Comparison of ENCODE assay signal across 36 cellular contexts in the genomic region with DNA sequence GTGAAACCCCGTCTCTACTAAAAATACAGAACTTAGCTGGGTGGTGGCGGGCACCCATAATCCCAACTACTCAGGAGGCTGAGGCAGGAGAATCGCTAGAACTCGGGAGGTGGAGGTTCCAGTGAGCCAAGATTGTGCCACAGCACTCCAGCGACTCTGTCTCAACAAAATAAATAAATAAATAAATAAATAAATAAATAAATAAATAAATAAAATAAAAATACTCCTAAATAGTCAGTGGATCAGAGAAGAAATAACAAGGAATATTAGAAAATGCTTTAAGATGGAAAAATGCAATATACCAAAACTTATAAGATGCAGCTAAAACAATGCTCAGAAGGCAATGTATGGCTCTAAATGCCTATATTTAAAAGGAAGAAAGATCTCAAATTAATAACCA. TPM values are rescaled to one million over a fixed set of nuclear protein-coding genes. Genes with fewer than 3 reads are reported as not detected.
DNase-seq lines count a peak whose midpoint lies in the region; ATAC-seq, FAIRE-seq and TF ChIP-seq lines count a peak whose summit lies in the region.
"Had no signal": no experiment of that assay in that cellular context is flagged by ENCODE, and none has a peak within 500 bp of the region (broad histone marks: within the 10 kb centered on the region; RNA-seq: fewer than 3 reads in every experiment).

No MANE protein-coding gene starts in this region.

- H3K27ac Mint-ChIP-seq in HFFc6 (peak overlapping the region; percentile 87; the same call in 1 of the 2 replicates), WTC11 (no peak overlapping the region)
- H3K27ac Mint-ChIP-seq: B cell; CD14-positive monocyte; CD4-positive, alpha-beta memory T cell; CD4-positive, alpha-beta T cell; CD4-positive, CD25-positive, alpha-beta regulatory T cell; CD8-positive, alpha-beta memory T cell; CD8-positive, alpha-beta T cell had no signal

- ATAC-seq in A549, result no peak
- ATAC-seq in WTC11, result no peak
- no peak for ATAC-seq in HG03135 (IDR thresholded peaks at IDR 0.05; ENCODE audit: unreplicated experiment)
- ATAC-seq in left cardiac atrium, result no peak
- ATAC-seq: CD8-positive, alpha-beta T cell had no signal

- CTCF ChIA-PET in A549 (lab: Yijun Ruan, JAX) (no interaction called here), HEK293 (lab: Yijun Ruan, JAX) (no interaction called here), WTC11 (lab: Charles Lee) (no interaction called here)

- H3K4me2 ChIP-seq in A549, result no peak overlapping the region
- H3K4me2 ChIP-seq: BLaER1; BLaER1 treated with 17β-estradiol and CSF1 and Interleukin-3, amounts not matched to agents 10 nM and 100 nM had no signal

- no peaks in the 10 kb centered on the region for H3K36me3 ChIP-seq in HEK293 (ENCODE audit: control insufficient read depth in 2 of 2, insufficient read depth in 1 of 2, low read length in 2 of 2)
- H3K36me3 ChIP-seq: BE2C; BLaER1; BLaER1 treated with 17β-estradiol and CSF1 and Interleukin-3, amounts not matched to agents 10 nM and 100 nM had no signal

- H3K4me3 ChIP-seq in A549 (no peak overlapping the region), HEK293 (ENCODE audit: low read depth, low read length) (no peak overlapping the region)
- H3K4me3 ChIP-seq: BLaER1; BLaER1 treated with 17β-estradiol and CSF1 and Interleukin-3, amounts not matched to agents 10 nM and 100 nM had no signal

- H3K9me3 Mint-ChIP-seq in HFFc6 (no peaks in the 10 kb centered on the region), WTC11 (no peaks in the 10 kb centered on the region)
- H3K9me3 Mint-ChIP-seq: CD4-positive, alpha-beta memory T cell; CD4-positive, alpha-beta T cell; CD8-positive, alpha-beta T cell had no signal

- WGBS in A549 (ENCODE audit: missing lambda C conversion rate), result 93% methylated on average over 5 of the region's 5 CpGs

- no peak for TF ChIP-seq RAD21 in A549 (conservative IDR thresholded peaks at IDR 0.05 in 1 of 2, IDR thresholded peaks at IDR 0.05 in 1 of 2)

- no peak for TF ChIP-seq EP300 in A549 (IDR thresholded peaks at IDR 0.05)

- H3K27ac ChIP-seq in A549 (no peak overlapping the region), HEK293 (ENCODE audit: extremely low read depth, low read depth, low read length) (no peak overlapping the region)
- H3K27ac ChIP-seq: 22Rv1; BLaER1; BLaER1 treated with 17β-estradiol and CSF1 and Interleukin-3, amounts not matched to agents 10 nM and 100 nM; C4-2B had no signal

- H3K27me3 Mint-ChIP-seq in HFFc6 (ENCODE audit: insufficient read depth), result peaks cover 2% of the 10 kb centered on the region; the same call in 1 of the 2 replicates
- H3K27me3 Mint-ChIP-seq in WTC11 (ENCODE audit: low read depth), result no peaks in the 10 kb centered on the region
- H3K27me3 Mint-ChIP-seq: CD4-positive, CD25-positive, alpha-beta regulatory T cell had no signal

- no peak for TF ChIP-seq CTCF in A549 (IDR thresholded peaks at IDR 0.05)
- TF ChIP-seq CTCF in HEK293 (tag by site-specific recombination; IDR thresholded peaks at IDR 0.05), result no peak
- TF ChIP-seq CTCF in HFFc6 (IDR thresholded peaks at IDR 0.05), result no peak
- no peak for TF ChIP-seq CTCF in WTC11 (IDR thresholded peaks at IDR 0.05)

- no peak for FAIRE-seq in A549 (lab: Jason Lieb, UNC)
- FAIRE-seq: A204.1, D721Med had no signal

- intact Hi-C loops in left cardiac atrium (cut with DNase I), result no loop called here

- H3K4me3 Mint-ChIP-seq in HFFc6, result no peak overlapping the region
- no peak overlapping the region for H3K4me3 Mint-ChIP-seq in WTC11
- H3K4me3 Mint-ChIP-seq: B cell; CD14-positive monocyte; CD4-positive, alpha-beta memory T cell; CD4-positive, alpha-beta T cell; CD4-positive, CD25-positive, alpha-beta regulatory T cell; CD8-positive, alpha-beta memory T cell; CD8-positive, alpha-beta T cell had no signal

- no peak for DNase-seq in A549 (ENCODE audit: low read depth in 1 of 2, low spot score in 1 of 2)
- no peak for DNase-seq in HFFc6
- DNase-seq in WTC11 (ENCODE audit: low spot score), result no peak
- DNase-seq in left cardiac atrium, result no peak
- no peak for DNase-seq in T1000 (lab: John Stamatoyannopoulos, UW)
- no peak for DNase-seq in OCI-M1 (lab: John Stamatoyannopoulos, UW)
- DNase-seq: 8988T; ACHN; AML-193; BE2C; C1 segment of cervical spinal cord; Caco-2; Calu3; CD4-positive, alpha-beta memory T cell; CD4-positive, alpha-beta T cell; CD4-positive, CD25-positive, alpha-beta regulatory T cell; CD8-positive, alpha-beta memory T cell; CD8-positive, alpha-beta T cell; COR-L47; DMS 273 treated with DMSO at 0.1 percent for 48 hours; DMS153; DMS53; DMS79; DMS79 treated with DMSO at 0.1 percent for 48 hours; DND-41; EL had no signal

- H3K4me1 ChIP-seq in A549 (no peaks in the 10 kb centered on the region), HEK293 (ENCODE audit: control insufficient read depth, insufficient read depth, low read length) (no peaks in the 10 kb centered on the region)
- H3K4me1 ChIP-seq: BE2C had no signal

- H3K4me1 Mint-ChIP-seq in HFFc6 (ENCODE audit: low read depth), result peaks cover 38% of the 10 kb centered on the region
- peaks cover 6% of the 10 kb centered on the region; the same call in 1 of the 2 replicates for H3K4me1 Mint-ChIP-seq in WTC11
- H3K4me1 Mint-ChIP-seq: CD4-positive, alpha-beta memory T cell; CD4-positive, CD25-positive, alpha-beta regulatory T cell; CD8-positive, alpha-beta memory T cell had no signal

- POLR2A ChIA-PET in A549 (lab: Yijun Ruan, JAX), result no interaction called here
- POLR2A ChIA-PET in HEK293 (lab: Yijun Ruan, JAX), result no interaction called here
- POLR2A ChIA-PET in WTC11 (lab: Charles Lee), result no interaction called here

- TF ChIP-seq POLR2A in A549 (IDR thresholded peaks at IDR 0.05; ENCODE audit: low read length), result no peak

- H3K9me3 ChIP-seq in A549 (no peaks in the 10 kb centered on the region), HEK293 (ENCODE audit: control insufficient read depth, insufficient read depth, low read depth, low read length) (no peaks in the 10 kb centered on the region)
- H3K9me3 ChIP-seq: BE2C; BLaER1; BLaER1 treated with 17β-estradiol and CSF1 and Interleukin-3, amounts not matched to agents 10 nM and 100 nM; Caco-2 had no signal

- H3K36me3 Mint-ChIP-seq in HFFc6 (ENCODE audit: low read depth) (peaks cover 22% of the 10 kb centered on the region; the same call in 1 of the 2 replicates), WTC11 (no peaks in the 10 kb centered on the region)
- H3K36me3 Mint-ChIP-seq: CD14-positive monocyte; CD4-positive, alpha-beta memory T cell; CD4-positive, CD25-positive, alpha-beta regulatory T cell; CD8-positive, alpha-beta memory T cell; CD8-positive, alpha-beta T cell had no signal

TF ChIP-seq in A549, 52 proteins besides CTCF, POLR2A, EP300 and RAD21 (continues in another document):
- no peak for TF ChIP-seq HOXB13 (CRISPR knock-in tag; IDR thresholded peaks at IDR 0.05; ENCODE audit: low read depth)
- no peak for TF ChIP-seq HEYL (CRISPR knock-in tag; IDR thresholded peaks at IDR 0.05)
- TF ChIP-seq ZC3H11A (IDR thresholded peaks at IDR 0.05), result peak; percentile 43
- no peak for TF ChIP-seq NPAS2 (CRISPR knock-in tag; IDR thresholded peaks at IDR 0.05; ENCODE audit: borderline replicate concordance)

TF ChIP-seq in HEK293, 187 proteins besides CTCF, POLR2A, EP300 and RAD21 (continues in another document):
- TF ChIP-seq ZNF155 (tag by site-specific recombination; IDR thresholded peaks at IDR 0.05) (no peak), ZNF266 (tag by site-specific recombination; IDR thresholded peaks at IDR 0.05; ENCODE audit: low read depth) (peak; percentile 79)
- TF ChIP-seq, protein P1, sequence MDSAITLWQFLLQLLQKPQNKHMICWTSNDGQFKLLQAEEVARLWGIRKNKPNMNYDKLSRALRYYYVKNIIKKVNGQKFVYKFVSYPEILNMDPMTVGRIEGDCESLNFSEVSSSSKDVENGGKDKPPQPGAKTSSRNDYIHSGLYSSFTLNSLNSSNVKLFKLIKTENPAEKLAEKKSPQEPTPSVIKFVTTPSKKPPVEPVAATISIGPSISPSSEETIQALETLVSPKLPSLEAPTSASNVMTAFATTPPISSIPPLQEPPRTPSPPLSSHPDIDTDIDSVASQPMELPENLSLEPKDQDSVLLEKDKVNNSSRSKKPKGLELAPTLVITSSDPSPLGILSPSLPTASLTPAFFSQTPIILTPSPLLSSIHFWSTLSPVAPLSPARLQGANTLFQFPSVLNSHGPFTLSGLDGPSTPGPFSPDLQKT (IDR thresholded peaks at IDR 0.05; ENCODE audit: borderline replicate concordance, low read depth, low read length), result no peak

TF ChIP-seq in WTC11, 78 proteins besides CTCF, POLR2A, EP300 and RAD21:
- TF ChIP-seq ZBTB21 (CRISPR knock-in tag; IDR thresholded peaks at IDR 0.05; ENCODE audit: borderline replicate concordance) (no peak), HMGA2 (CRISPR knock-in tag; IDR thresholded peaks at IDR 0.05) (peak; percentile 62; the same call in 1 of the 2 replicates)
TF ChIP-seq in WTC11: peak in this region for 1.

RNA-seq across cellular contexts. Expression of a gene that starts 39.0 kb away (rescaled TPM):
- 3.0 and 3.2 TPM in 2 replicates for polyA plus RNA-seq in A549 (2011; rRNA removed)
- polyA plus RNA-seq in A549 (2012; cell fraction: cytosol; rRNA removed), result 1.2 and 1.5 TPM in 2 replicates
- polyA plus RNA-seq in A549 (2012; cell fraction: nucleus; rRNA removed), result 1.5 and 1.6 TPM in 2 replicates
- 2.1 to 2.5 TPM (median 2.4 TPM) in 3 replicates for polyA plus RNA-seq in A549 (2017; fragmentation: RNase III; extraction: RNeasy Plus Mini Kit Qiagen cat#74134 plus additional on column Dnase treatment)
- 5.1 and 8.4 TPM in 2 replicates for polyA minus RNA-seq in A549 (2011; rRNA and poly(A)+ RNA removed)
- 10 to 100 TPM; 66.0 to 91.4 (median 88.4) TPM for total RNA-seq in HFFc6 (2021; fragmentation: NEBNext Ultra II Directional; extraction: Animal tissue kit (Norgen Biotek cat#: 25700))
- total RNA-seq in WTC11 (2021), result 21.7 to 27.4 TPM (median 24.0 TPM) in 3 replicates
- total RNA-seq in left cardiac atrium, result 10 to 100 TPM; 33.4 to 36.2 TPM
- total RNA-seq: CD4-positive, CD25-positive, alpha-beta regulatory T cell had no signal
- polyA plus RNA-seq: CD8-positive, alpha-beta memory T cell had no signal
